ENCODE assay signal across 20 cellular contexts in genomic region chr6:125231133-125231532, GRCh38.
"Had no signal": no experiment of that assay in that cellular context is flagged by ENCODE, and none has a peak within 500 bp of the region (broad histone marks: within the 10 kb centered on the region; RNA-seq: fewer than 3 reads in every experiment).

No MANE protein-coding gene starts in this region.

- H3K4me3 Mint-ChIP-seq: activated CD4-positive, alpha-beta memory T cell treated with anti-CD3 and anti-CD28 coated beads for 36 hours; activated CD4-positive, alpha-beta T cell treated with anti-CD3 and anti-CD28 coated beads for 36 hours; activated CD8-positive, alpha-beta memory T cell treated with anti-CD3 and anti-CD28 coated beads, Interleukin-2, amount 10 ng/mL, durations not matched to agents 7 days and 5 days; activated naive CD4-positive, alpha-beta T cell treated with anti-CD3 and anti-CD28 coated beads, Interleukin-2, amount 10 ng/mL, durations not matched to agents 7 days and 5 days; activated T-cell treated with anti-CD3 and anti-CD28 coated beads, Interleukin-2, amount 50 U/mL, for 24 hours; neural progenitor cell had no signal

- H3K9ac ChIP-seq: neural progenitor cell, SK-N-SH had no signal

- H3K9me3 ChIP-seq: esophagus squamous epithelium, lower lobe of right lung, ovary, SK-N-SH, upper lobe of left lung had no signal

- H3K36me3 Mint-ChIP-seq: activated CD4-positive, alpha-beta memory T cell treated with anti-CD3 and anti-CD28 coated beads for 36 hours; activated CD8-positive, alpha-beta memory T cell treated with anti-CD3 and anti-CD28 coated beads, Interleukin-2, amount 10 ng/mL, durations not matched to agents 7 days and 5 days; activated naive CD4-positive, alpha-beta T cell treated with anti-CD3 and anti-CD28 coated beads, Interleukin-2, amount 10 ng/mL, durations not matched to agents 7 days and 5 days; neural progenitor cell had no signal

- H3K36me3 ChIP-seq: esophagus squamous epithelium, lower lobe of right lung, neural progenitor cell, ovary, upper lobe of left lung, WERI-Rb-1 had no signal

- ATAC-seq: activated CD4-positive, alpha-beta T cell treated with anti-CD3 and anti-CD28 coated beads for 36 hours; activated CD8-positive, alpha-beta memory T cell treated with anti-CD3 and anti-CD28 coated beads, Interleukin-2, amount 10 ng/mL, durations not matched to agents 7 days and 5 days had no signal

- H3K27ac Mint-ChIP-seq: activated CD4-positive, alpha-beta memory T cell treated with anti-CD3 and anti-CD28 coated beads for 36 hours; activated CD4-positive, alpha-beta T cell treated with anti-CD3 and anti-CD28 coated beads for 36 hours; activated CD8-positive, alpha-beta memory T cell treated with anti-CD3 and anti-CD28 coated beads, Interleukin-2, amount 10 ng/mL, durations not matched to agents 7 days and 5 days; activated naive CD4-positive, alpha-beta T cell treated with anti-CD3 and anti-CD28 coated beads, Interleukin-2, amount 10 ng/mL, durations not matched to agents 7 days and 5 days; activated T-cell treated with anti-CD3 and anti-CD28 coated beads, Interleukin-2, amount 50 U/mL, for 24 hours; neural progenitor cell had no signal

- H3K27me3 ChIP-seq: esophagus squamous epithelium, neural progenitor cell, ovary, upper lobe of left lung had no signal

- H3K4me1 ChIP-seq: lower lobe of right lung, neural progenitor cell, upper lobe of left lung had no signal

- H3K27ac ChIP-seq: esophagus squamous epithelium, lower lobe of right lung, neural progenitor cell, ovary, skin epidermis, upper lobe of left lung, WERI-Rb-1 had no signal

- H3K4me1 Mint-ChIP-seq: activated CD4-positive, alpha-beta T cell treated with anti-CD3 and anti-CD28 coated beads for 36 hours; activated CD8-positive, alpha-beta memory T cell treated with anti-CD3 and anti-CD28 coated beads, Interleukin-2, amount 10 ng/mL, durations not matched to agents 7 days and 5 days; activated naive CD4-positive, alpha-beta T cell treated with anti-CD3 and anti-CD28 coated beads, Interleukin-2, amount 10 ng/mL, durations not matched to agents 7 days and 5 days had no signal

- H3K27me3 Mint-ChIP-seq: activated CD4-positive, alpha-beta memory T cell treated with anti-CD3 and anti-CD28 coated beads for 36 hours; activated CD8-positive, alpha-beta memory T cell treated with anti-CD3 and anti-CD28 coated beads, Interleukin-2, amount 10 ng/mL, durations not matched to agents 7 days and 5 days; activated naive CD4-positive, alpha-beta T cell treated with anti-CD3 and anti-CD28 coated beads, Interleukin-2, amount 10 ng/mL, durations not matched to agents 7 days and 5 days had no signal

- DNase-seq: activated CD4-positive, alpha-beta memory T cell treated with anti-CD3 and anti-CD28 coated beads for 36 hours; activated CD4-positive, alpha-beta T cell treated with anti-CD3 and anti-CD28 coated beads for 36 hours; activated CD8-positive, alpha-beta memory T cell treated with anti-CD3 and anti-CD28 coated beads, Interleukin-2, amount 10 ng/mL, durations not matched to agents 7 days and 5 days; activated naive CD4-positive, alpha-beta T cell treated with anti-CD3 and anti-CD28 coated beads, Interleukin-2, amount 10 ng/mL, durations not matched to agents 7 days and 5 days; activated T-cell treated with anti-CD3 and anti-CD28 coated beads, Interleukin-2, amount 50 U/mL, for 24 hours; central memory CD4-positive, alpha-beta T cell; cortex of kidney; effector CD4-positive, alpha-beta T cell; esophagus squamous epithelium; hypothalamus; lower lobe of right lung; ovary; SK-N-SH; stimulated activated CD4-positive, alpha-beta T cell treated with anti-CD3 and anti-CD28 coated beads, Interleukin-15, amount 100 ng/mL, for 24 hours; stimulated activated CD4-positive, alpha-beta T cell treated with anti-CD3 and anti-CD28 coated beads, Interleukin-4, amount 100 ng/mL, for 24 hours; stimulated activated naive CD4-positive, alpha-beta T cell treated with Interleukin-2 at 50 U/mL for 16 hours; WERI-Rb-1 had no signal

- H3K4me3 ChIP-seq: esophagus squamous epithelium, lower lobe of right lung, neural progenitor cell, ovary, skin epidermis, upper lobe of left lung had no signal

- H3K9me3 Mint-ChIP-seq: activated CD4-positive, alpha-beta memory T cell treated with anti-CD3 and anti-CD28 coated beads for 36 hours; activated naive CD4-positive, alpha-beta T cell treated with anti-CD3 and anti-CD28 coated beads, Interleukin-2, amount 10 ng/mL, durations not matched to agents 7 days and 5 days; activated T-cell treated with anti-CD3 and anti-CD28 coated beads, Interleukin-2, amount 50 U/mL, for 24 hours; neural progenitor cell had no signal
